In the genomic region with DNA sequence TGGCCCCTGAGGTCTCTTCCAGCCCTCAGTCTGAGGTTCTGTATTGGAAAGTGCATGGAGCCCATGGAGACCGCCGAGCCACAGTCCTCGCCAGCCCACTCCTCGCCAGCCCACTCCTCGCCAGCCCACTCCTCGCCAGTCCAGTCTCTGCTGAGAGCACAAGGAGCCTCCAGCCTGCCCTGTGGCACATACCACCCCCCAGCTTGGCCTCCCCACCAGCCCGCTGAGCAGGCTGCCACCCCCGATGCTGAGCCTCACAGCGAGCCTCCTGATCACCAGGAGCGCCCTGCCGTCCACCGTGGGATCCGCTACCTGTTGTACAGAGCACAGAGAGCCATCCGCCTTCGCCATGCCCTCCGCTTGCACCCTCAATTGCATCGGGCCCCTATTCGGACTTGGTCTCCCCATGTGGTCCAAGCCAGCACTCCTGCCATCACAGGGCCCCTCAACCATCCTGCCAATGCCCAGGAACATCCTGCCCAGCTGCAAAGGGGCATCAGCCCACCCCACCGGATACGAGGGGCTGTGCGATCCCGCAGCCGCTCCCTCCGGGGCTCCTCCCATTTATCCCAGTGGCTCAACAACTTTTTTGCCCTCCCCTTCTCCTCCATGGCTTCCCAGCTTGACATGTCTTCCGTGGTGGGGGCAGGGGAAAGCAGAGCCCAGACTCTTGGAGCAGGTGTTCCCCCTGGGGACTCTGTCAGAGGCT, we compare ENCODE assay signal across 1 cellular context.
TF ChIP-seq lines count a peak whose summit lies in the region.

No MANE protein-coding gene starts in this region.

TF ChIP-seq in IMR-90, 13 proteins besides CTCF, POLR2A, EP300 and RAD21:
- TF ChIP-seq, protein P1, sequence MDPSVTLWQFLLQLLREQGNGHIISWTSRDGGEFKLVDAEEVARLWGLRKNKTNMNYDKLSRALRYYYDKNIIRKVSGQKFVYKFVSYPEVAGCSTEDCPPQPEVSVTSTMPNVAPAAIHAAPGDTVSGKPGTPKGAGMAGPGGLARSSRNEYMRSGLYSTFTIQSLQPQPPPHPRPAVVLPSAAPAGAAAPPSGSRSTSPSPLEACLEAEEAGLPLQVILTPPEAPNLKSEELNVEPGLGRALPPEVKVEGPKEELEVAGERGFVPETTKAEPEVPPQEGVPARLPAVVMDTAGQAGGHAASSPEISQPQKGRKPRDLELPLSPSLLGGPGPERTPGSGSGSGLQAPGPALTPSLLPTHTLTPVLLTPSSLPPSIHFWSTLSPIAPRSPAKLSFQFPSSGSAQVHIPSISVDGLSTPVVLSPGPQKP (IDR thresholded peaks at IDR 0.05; ENCODE audit: borderline replicate concordance, low read depth, low read length) = no peak
- TF ChIP-seq NFE2L2 (IDR thresholded peaks at IDR 0.05; ENCODE audit: low read depth, low read length) = no peak
